Comparison of ENCODE assay signal across 8 cellular contexts in genomic region chr22:38870791-38871359, GRCh38. TPM values are rescaled to one million over a fixed set of nuclear protein-coding genes. Genes with fewer than 3 reads are reported as not detected.
DNase-seq lines count a peak whose midpoint lies in the region; ATAC-seq and TF ChIP-seq lines count a peak whose summit lies in the region.

No MANE protein-coding gene starts in this region.

- H3K36me3 ChIP-seq in DOHH2 (ENCODE audit: control insufficient read depth, low read length), result peaks cover 47% of the 10 kb centered on the region
- H3K36me3 ChIP-seq in SJCRH30, result peaks cover 2% of the 10 kb centered on the region; the same call in 1 of the 2 replicates
- H3K36me3 ChIP-seq in psoas muscle (ENCODE audit: insufficient read depth in 1 of 2, low read depth in 1 of 2), result peaks cover 0 to 28% of the 10 kb centered on the region in 2 donors

- H3K4me3 ChIP-seq in DOHH2 (ENCODE audit: low read length) (peak overlapping the region; percentile 84), SJCRH30 (peak overlapping the region; percentile 72), fibroblast of mammary gland (ENCODE audit: control insufficient read depth, low read depth, low read length) (peak overlapping the region; percentile 64), psoas muscle (peak overlapping the region; percentile 97)

- H3K27me3 ChIP-seq in DOHH2 (ENCODE audit: control insufficient read depth, low read length) (peaks cover 29% of the 10 kb centered on the region), SJCRH30 (no peaks in the 10 kb centered on the region), psoas muscle (ENCODE audit: insufficient read depth in 3 of 3, low read length in 2 of 3) (no peaks in the 10 kb centered on the region)

- H3K27ac ChIP-seq in DOHH2 (ENCODE audit: low read depth, low read length), result peak overlapping the region; percentile 67
- H3K27ac ChIP-seq in SJCRH30, result no peak overlapping the region
- peak overlapping the region; percentile 72 for H3K27ac ChIP-seq in psoas muscle

- TF ChIP-seq CTCF in DOHH2 (IDR thresholded peaks at IDR 0.05; ENCODE audit: low read depth, low read length, poor library complexity, severe bottlenecking), result no peak
- no peak for TF ChIP-seq CTCF in fibroblast of mammary gland (conservative IDR thresholded peaks at IDR 0.05; ENCODE audit: control insufficient read depth, insufficient read depth, low read depth, low read length)
- no peak for TF ChIP-seq CTCF in psoas muscle (IDR thresholded peaks at IDR 0.05)

- DNase-seq in SJCRH30 (no peak), fibroblast of mammary gland (ENCODE audit: low read depth) (no peak), psoas muscle (no peak), GM19238 (ENCODE audit: insufficient read length, low spot score) (no peak), KBM-7 (no peak)
- DNase-seq in activated CD8-positive, alpha-beta memory T cell treated with anti-CD3 and anti-CD28 coated beads for 24 hours, result no peak

- peaks cover 43% of the 10 kb centered on the region for H3K79me2 ChIP-seq in DOHH2 (ENCODE audit: control insufficient read depth, low read length)

- H3K9me3 ChIP-seq in DOHH2 (ENCODE audit: control insufficient read depth, insufficient read depth, low read length) (no peaks in the 10 kb centered on the region), SJCRH30 (replicated peaks) (no peaks in the 10 kb centered on the region), psoas muscle (no peaks in the 10 kb centered on the region)

- no peaks in the 10 kb centered on the region for H3K9me2 ChIP-seq in DOHH2 (replicated peaks; ENCODE audit: control insufficient read depth, low read length)

- WGBS in psoas muscle, 3 donors, result 25 to 36% (median 32%) methylated on average over 2 of the region's 2 CpGs

- ATAC-seq in psoas muscle, result no peak
- ATAC-seq in HG02642 (IDR thresholded peaks at IDR 0.05; ENCODE audit: poor library complexity, unreplicated experiment), result no peak

- H3F3A ChIP-seq in DOHH2 (ENCODE audit: control insufficient read depth, insufficient read depth), result peaks cover 7% of the 10 kb centered on the region

- peaks cover 18% of the 10 kb centered on the region for H4K20me1 ChIP-seq in DOHH2 (ENCODE audit: control insufficient read depth, insufficient read depth, low read depth, low read length)

- H3K4me1 ChIP-seq in DOHH2 (ENCODE audit: control insufficient read depth, low read length) (peaks cover 45% of the 10 kb centered on the region), SJCRH30 (peaks cover 14% of the 10 kb centered on the region), psoas muscle (peaks cover 20% of the 10 kb centered on the region)

- H3K4me2 ChIP-seq in DOHH2 (ENCODE audit: low read length), result peak overlapping the region; percentile 89

- intact Hi-C loops in psoas muscle (cut with DNase I), result loop anchor here (1.0 to 10.0 kb wide), 4 partner anchors 56 to 444 kb away; partner anchors contain the start of gene RPL3 (in 1 of the 2)

- in situ Hi-C loops in KBM-7 (cut with MboI; ENCODE audit: low pct_unique_long_range_greater_than_20kb, low sequenced_read_pairs), result no loop called here

RNA-seq across cellular contexts. Expression of gene CBX6, which starts 1.1 kb away (rescaled TPM):
- 37.7 and 40.5 TPM in 2 replicates for total RNA-seq in SJCRH30 (2014; rRNA removed; shearing (Covaris generic))
- total RNA-seq in psoas muscle, result 10 to 100 TPM; 15.1 to 21.0 (median 17.4) TPM
- polyA plus RNA-seq in psoas muscle, result 10 to 100 TPM in 1 of 3 donors, 1 to 10 TPM in 2; 5.2 to 17.1 (median 5.4) TPM

RNA-seq across cellular contexts. Expression of gene NPTXR, which starts 27.0 kb away (rescaled TPM):
- total RNA-seq in SJCRH30 (2014; rRNA removed; shearing (Covaris generic)), result 0.08 and 0.10 TPM in 2 replicates
- 1 to 10 TPM in 1 of 4 donors, under 1 TPM in 3; 0.15 to 1.7 (median 0.61) TPM for total RNA-seq in psoas muscle
- polyA plus RNA-seq in psoas muscle, result under 1 TPM; 0.35 to 0.53 (median 0.39) TPM
